In the genomic region with DNA sequence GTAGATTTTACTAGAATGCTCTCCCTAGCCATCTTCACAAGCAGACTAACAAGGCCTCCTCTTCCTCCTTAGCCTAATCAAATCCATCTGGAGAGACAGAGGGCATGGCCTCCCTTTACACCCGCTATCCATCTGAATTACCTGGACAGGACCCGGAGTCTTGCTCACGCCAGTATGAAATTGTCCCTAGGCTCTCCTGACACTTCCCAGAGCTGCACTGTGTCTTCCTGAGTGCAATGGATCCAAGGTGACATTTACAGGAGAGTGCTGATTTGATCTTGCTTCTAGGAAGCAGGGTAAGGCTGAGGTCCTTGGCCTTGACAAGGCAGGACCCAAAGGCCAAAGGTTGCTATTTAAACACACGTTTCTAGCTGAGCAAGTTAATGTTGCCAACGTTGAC, we compare ENCODE assay signal across 31 cellular contexts.
"Had no signal": no experiment of that assay in that cellular context is flagged by ENCODE, and none has a peak within 500 bp of the region (broad histone marks: within the 10 kb centered on the region; RNA-seq: fewer than 3 reads in every experiment).

No MANE protein-coding gene starts in this region.

- DNase-seq: naive thymus-derived CD8-positive, alpha-beta T cell; occipital lobe; ovary; posterior cingulate gyrus; psoas muscle; right cardiac atrium; right lobe of liver; sigmoid colon; spleen; stimulated activated CD4-positive, alpha-beta T cell treated with anti-CD3 and anti-CD28 coated beads, Interleukin-12 subunit alpha, Interleukin-12 subunit beta, amount 100 ng/mL, for 4 hours; stimulated activated CD4-positive, alpha-beta T cell treated with anti-CD3 and anti-CD28 coated beads, Interleukin-1b, Interleukin-23, amount 100 ng/mL, for 48 hours; stimulated activated CD4-positive, alpha-beta T cell treated with anti-CD3 and anti-CD28 coated beads, Interleukin-4, amount 100 ng/mL, for 1 hour; stimulated activated CD4-positive, alpha-beta T cell treated with anti-CD3 and anti-CD28 coated beads, Interleukin-4, amount 100 ng/mL, for 4 hours; stimulated activated CD8-positive, alpha-beta memory T cell treated with anti-CD3 and anti-CD28 coated beads, Interleukin-4, amount 100 ng/mL, for 48 hours; stimulated activated naive CD4-positive, alpha-beta T cell; stimulated activated naive CD8-positive, alpha-beta T cell treated with anti-CD3 and anti-CD28 coated beads, Interleukin-15, amount 100 ng/mL, for 72 hours; stimulated activated naive CD8-positive, alpha-beta T cell treated with anti-CD3 and anti-CD28 coated beads, Interleukin-15, Interleukin-2, amounts not matched to agents 100 U/mL and 50 U/mL, for 24 hours; substantia nigra; testis; tibial artery; transverse colon; upper lobe of right lung had no signal

- H3K27ac Mint-ChIP-seq: naive thymus-derived CD8-positive, alpha-beta T cell; natural killer cell treated with Interleukin-12 subunit alpha and Interleukin-12 subunit beta and Interleukin-15 and Interleukin-18, amount 100 ng/mL, for 72 hours; neural progenitor cell; progenitor cell of endocrine pancreas; stimulated activated memory B cell treated with anti-CD40 and anti-IgM and Interleukin-4, amounts not matched to agents 10 μg/mL and 1 μg/mL and 100 μg/mL, for 72 hours; type B pancreatic cell had no signal

- H3K4me3 Mint-ChIP-seq: naive thymus-derived CD8-positive, alpha-beta T cell; natural killer cell treated with Interleukin-12 subunit alpha and Interleukin-12 subunit beta and Interleukin-15 and Interleukin-18, amount 100 ng/mL, for 72 hours; neural progenitor cell; stimulated activated memory B cell treated with anti-CD40 and anti-IgM and Interleukin-4, amounts not matched to agents 10 μg/mL and 1 μg/mL and 100 μg/mL, for 72 hours; stimulated activated naive CD8-positive, alpha-beta T cell treated with anti-CD3 and anti-CD28 coated beads, Interleukin-15, amount 100 ng/mL, for 72 hours; type B pancreatic cell had no signal

- H3K4me1 ChIP-seq: parathyroid adenoma, psoas muscle, right lobe of liver, spleen, testis, tibial artery, upper lobe of right lung had no signal

- H3K27me3 ChIP-seq: neural progenitor cell, ovary, right lobe of liver, sigmoid colon, spleen, suprapubic skin, testis, tibial artery, transverse colon, upper lobe of right lung, vagina had no signal

- H3K79me2 ChIP-seq: parathyroid adenoma had no signal

- H3K27ac ChIP-seq: neural progenitor cell, ovary, parathyroid adenoma, psoas muscle, right lobe of liver, sigmoid colon, spleen, suprapubic skin, testis, tibial artery, transverse colon, upper lobe of right lung, vagina had no signal

- H3K36me3 Mint-ChIP-seq: natural killer cell treated with Interleukin-12 subunit alpha and Interleukin-12 subunit beta and Interleukin-15 and Interleukin-18, amount 100 ng/mL, for 72 hours; neural progenitor cell; stimulated activated memory B cell treated with anti-CD40 and anti-IgM and Interleukin-4, amounts not matched to agents 10 μg/mL and 1 μg/mL and 100 μg/mL, for 72 hours had no signal

- H3K9me3 ChIP-seq: ovary, psoas muscle, right lobe of liver, sigmoid colon, spleen, suprapubic skin, testis, tibial artery, transverse colon, upper lobe of right lung, vagina had no signal

- H3K9ac ChIP-seq: neural progenitor cell, parathyroid adenoma had no signal

- H3K4me2 ChIP-seq: neural progenitor cell, smooth muscle cell had no signal

- H3K27me3 Mint-ChIP-seq: naive thymus-derived CD8-positive, alpha-beta T cell; natural killer cell treated with Interleukin-12 subunit alpha and Interleukin-12 subunit beta and Interleukin-15 and Interleukin-18, amount 100 ng/mL, for 72 hours; progenitor cell of endocrine pancreas; stimulated activated memory B cell treated with anti-CD40 and anti-IgM and Interleukin-4, amounts not matched to agents 10 μg/mL and 1 μg/mL and 100 μg/mL, for 72 hours; stimulated activated naive CD8-positive, alpha-beta T cell treated with anti-CD3 and anti-CD28 coated beads, Interleukin-15, amount 100 ng/mL, for 72 hours; type B pancreatic cell had no signal

- H3K36me3 ChIP-seq: neural progenitor cell, ovary, right lobe of liver, sigmoid colon, spleen, suprapubic skin, tibial artery, transverse colon, upper lobe of right lung, vagina had no signal

- ATAC-seq: naive thymus-derived CD8-positive, alpha-beta T cell; psoas muscle; right cardiac atrium; right lobe of liver; stimulated activated memory B cell treated with anti-CD40 and anti-IgM and Interleukin-4, amounts not matched to agents 10 μg/mL and 1 μg/mL and 100 μg/mL, for 72 hours; stimulated activated naive CD8-positive, alpha-beta T cell treated with anti-CD3 and anti-CD28 coated beads, Interleukin-15, amount 100 ng/mL, for 72 hours; stimulated activated naive CD8-positive, alpha-beta T cell treated with anti-CD3 and anti-CD28 coated beads, Interleukin-15, Interleukin-2, amounts not matched to agents 100 U/mL and 50 U/mL, for 24 hours; upper lobe of right lung had no signal

- H3K4me1 Mint-ChIP-seq: stimulated activated memory B cell treated with anti-CD40 and anti-IgM and Interleukin-4, amounts not matched to agents 10 μg/mL and 1 μg/mL and 100 μg/mL, for 72 hours; stimulated activated naive CD8-positive, alpha-beta T cell treated with anti-CD3 and anti-CD28 coated beads, Interleukin-15, amount 100 ng/mL, for 72 hours had no signal

- H2AFZ ChIP-seq: neural progenitor cell, parathyroid adenoma had no signal

- H3K9me3 Mint-ChIP-seq: natural killer cell treated with Interleukin-12 subunit alpha and Interleukin-12 subunit beta and Interleukin-15 and Interleukin-18, amount 100 ng/mL, for 72 hours; neural progenitor cell; stimulated activated memory B cell treated with anti-CD40 and anti-IgM and Interleukin-4, amounts not matched to agents 10 μg/mL and 1 μg/mL and 100 μg/mL, for 72 hours had no signal

- H3K4me3 ChIP-seq: neural progenitor cell, ovary, psoas muscle, right lobe of liver, sigmoid colon, smooth muscle cell, spleen, suprapubic skin, testis, tibial artery, transverse colon, upper lobe of right lung, vagina had no signal
